1 cellular context compared by ENCODE assay signal in genomic region chr17:30363715-30364202, GRCh38.
TF ChIP-seq lines count a peak whose summit lies in the region.

No MANE protein-coding gene starts in this region.

TF ChIP-seq in K562, 482 proteins besides CTCF, POLR2A, EP300 and RAD21:
- TF ChIP-seq ZBTB8A (IDR thresholded peaks at IDR 0.05; ENCODE audit: partially characterized antibody) (no peak), EGR1 (conservative IDR thresholded peaks at IDR 0.05) (peak; percentile 83), SOX6 (IDR thresholded peaks at IDR 0.05) (0 out of 2 replicates have a peak, but pooled peaks have one; percentile 31), HOXB6 (CRISPR knock-in tag; IDR thresholded peaks at IDR 0.05; ENCODE audit: borderline replicate concordance) (no peak), CEBPG (CRISPR knock-in tag; IDR thresholded peaks at IDR 0.05) (peak; percentile 46; the same call in 1 of the 2 replicates), CEBPG (tag; conservative IDR thresholded peaks at IDR 0.05 in 1 of 2, IDR thresholded peaks at IDR 0.05 in 1 of 2) (peak; percentile 82 to 93), CBFA2T3 (IDR thresholded peaks at IDR 0.05) (0 out of 2 replicates have a peak, but pooled peaks have one; percentile 18), HMBOX1 (IDR thresholded peaks at IDR 0.05) (peak; percentile 77), ZNF318 (IDR thresholded peaks at IDR 0.05; ENCODE audit: borderline replicate concordance in 1 of 2, low read depth in 1 of 2) (peak in 1 of 2 experiments; percentile 53; a peak in 2 of 4 replicates), PYGO2 (tag; IDR thresholded peaks at IDR 0.05) (no peak), ATF3 (IDR thresholded peaks at IDR 0.05) (peak; percentile 50; the same call in 1 of the 2 replicates), ATF3 (CRISPR knock-in tag; conservative IDR thresholded peaks at IDR 0.05) (no peak), PTBP1 (IDR thresholded peaks at IDR 0.05; ENCODE audit: low read depth, low read length) (no peak), TRIM24 (IDR thresholded peaks at IDR 0.05) (peak in 1 of 2 experiments; percentile 55; a peak in 2 of 4 replicates), SMARCE1 (IDR thresholded peaks at IDR 0.05) (peak; percentile 53; the same call in 1 of the 2 replicates), TEAD4 (IDR thresholded peaks at IDR 0.05; ENCODE audit: low read length) (peak; percentile 24; the same call in 1 of the 2 replicates), TEAD4 (CRISPR knock-in tag; IDR thresholded peaks at IDR 0.05; ENCODE audit: borderline replicate concordance) (no peak), ZFP36 (IDR thresholded peaks at IDR 0.05; ENCODE audit: low read depth, low read length, partially characterized antibody) (peak; percentile 8), ZEB2 (IDR thresholded peaks at IDR 0.05) (peak; percentile 55; the same call in 1 of the 2 replicates), HDAC3 (IDR thresholded peaks at IDR 0.05; ENCODE audit: borderline replicate concordance, partially characterized antibody) (no peak), DPF2 (IDR thresholded peaks at IDR 0.05) (peak; percentile 42; the same call in 1 of the 2 replicates), PBX2 (CRISPR knock-in tag; IDR thresholded peaks at IDR 0.05; ENCODE audit: low read depth) (no peak), PBX2 (tag; conservative IDR thresholded peaks at IDR 0.05; ENCODE audit: low read depth) (peak; percentile 43), ZNF274 (IDR thresholded peaks at IDR 0.05; ENCODE audit: borderline replicate concordance, low read depth, low read length) (no peak), CEBPB (tag; IDR thresholded peaks at IDR 0.05) (peak; percentile 84), FOSL1 (tag; conservative IDR thresholded peaks at IDR 0.05) (0 out of 2 replicates have a peak, but pooled peaks have one; percentile 22), NR2C2 (CRISPR knock-in tag; IDR thresholded peaks at IDR 0.05) (no peak), NR2C2 (tag; IDR thresholded peaks at IDR 0.05) (peak; percentile 65; the same call in 1 of the 2 replicates), ZNF384 (IDR thresholded peaks at IDR 0.05; ENCODE audit: low read depth, low read length) (peak; percentile 66; the same call in 1 of the 2 replicates), ETV5 (CRISPR knock-in tag; IDR thresholded peaks at IDR 0.05; ENCODE audit: low read depth) (peak; percentile 83), MEIS2 (IDR thresholded peaks at IDR 0.05; ENCODE audit: partially characterized antibody) (peak; percentile 93), ETV1 (tag; conservative IDR thresholded peaks at IDR 0.05; ENCODE audit: low read depth) (peak; percentile 81), TAL1 (IDR thresholded peaks at IDR 0.05) (no peak), SPI1 (IDR thresholded peaks at IDR 0.05; ENCODE audit: borderline replicate concordance, low read depth, low read length) (peak; percentile 78)
TF ChIP-seq in K562: peak in this region for 22.
